ENCODE assay signal across 25 cellular contexts in the genomic region with DNA sequence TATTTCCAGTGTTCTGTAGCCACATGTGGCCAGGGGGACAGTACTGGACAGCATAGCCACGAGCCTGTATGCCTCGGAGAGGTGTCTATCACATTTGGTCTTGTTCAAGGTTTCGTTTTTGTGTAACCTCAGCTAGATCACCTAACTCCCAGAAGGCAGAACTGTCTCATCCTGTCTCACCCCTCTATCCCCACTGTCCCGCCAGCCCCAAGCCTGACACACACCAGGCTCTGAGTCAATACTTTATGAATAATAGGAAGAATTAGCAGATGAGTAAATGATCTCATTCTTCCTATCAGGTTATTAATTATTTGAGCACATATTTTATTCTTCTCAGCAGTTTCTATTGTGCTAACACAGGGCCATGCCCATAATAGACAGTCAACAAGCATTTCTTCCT.
"Had no signal": no experiment of that assay in that cellular context is flagged by ENCODE, and none has a peak within 500 bp of the region (broad histone marks: within the 10 kb centered on the region; RNA-seq: fewer than 3 reads in every experiment).

No MANE protein-coding gene starts in this region.

- H3K36me3 ChIP-seq: adrenal gland, suprapubic skin, transverse colon, uterus had no signal

- H3K4me3 Mint-ChIP-seq: activated B cell treated with CpG ODN at 0.5 μM for 24 hours; activated CD4-positive, alpha-beta memory T cell treated with anti-CD3 and anti-CD28 coated beads for 36 hours; activated T-helper 1 cell treated with anti-CD3 and anti-CD28 coated beads, Interleukin-12 subunit alpha, Interleukin-12 subunit beta, Interleukin-2, Interleukin-4 antibody, amounts not matched to agents 30 ng/mL and 10 ng/mL and 1 ng/mL, durations not matched to agents 14 hours and 24 hours and 36 hours; dendritic cell treated with granulocyte-macrophage colony-stimulating factor and Interleukin-4, amounts not matched to agents 40 ng/mL and 50 ng/mL, for 4 days; effector memory CD8-positive, alpha-beta T cell; nephron progenitor cell; stimulated activated naive CD8-positive, alpha-beta T cell treated with anti-CD3 and anti-CD28 coated beads, Interleukin-15, amount 100 ng/mL, for 72 hours; T-helper 2 cell treated with Interferon-gamma antibody and Interleukin-4, amounts not matched to agents 5 μg/mL and 100 μg/mL, for 36 hours had no signal

- H3K27me3 ChIP-seq: adrenal gland, hepatocyte, suprapubic skin, transverse colon, uterus had no signal

- H3K4me3 ChIP-seq: adrenal gland, hepatocyte, lung, skin epidermis, suprapubic skin, transverse colon, uterus had no signal

- H3K9me3 ChIP-seq: adrenal gland, suprapubic skin, transverse colon, uterus had no signal

- ATAC-seq: activated naive CD4-positive, alpha-beta T cell treated with anti-CD3 and anti-CD28 coated beads, Interleukin-2, amount 50 U/mL, for 72 hours; effector memory CD8-positive, alpha-beta T cell; left colon; right cardiac atrium; stimulated activated naive CD8-positive, alpha-beta T cell treated with anti-CD3 and anti-CD28 coated beads, Interleukin-15, amount 100 ng/mL, for 72 hours had no signal

- H3K9me3 Mint-ChIP-seq: activated B cell treated with CpG ODN at 0.5 μM for 24 hours; activated CD4-positive, alpha-beta memory T cell treated with anti-CD3 and anti-CD28 coated beads for 36 hours; activated naive CD4-positive, alpha-beta T cell treated with anti-CD3 and anti-CD28 coated beads, Interleukin-2, amount 50 U/mL, for 72 hours; activated T-helper 1 cell treated with anti-CD3 and anti-CD28 coated beads, Interleukin-12 subunit alpha, Interleukin-12 subunit beta, Interleukin-2, Interleukin-4 antibody, amounts not matched to agents 30 ng/mL and 10 ng/mL and 1 ng/mL, durations not matched to agents 14 hours and 24 hours and 36 hours; dendritic cell treated with granulocyte-macrophage colony-stimulating factor and Interleukin-4, amounts not matched to agents 40 ng/mL and 50 ng/mL, for 4 days; effector memory CD8-positive, alpha-beta T cell; stimulated activated naive CD8-positive, alpha-beta T cell treated with anti-CD3 and anti-CD28 coated beads, Interleukin-15, amount 100 ng/mL, for 72 hours; T-helper 2 cell treated with Interferon-gamma antibody and Interleukin-4, amounts not matched to agents 5 μg/mL and 100 μg/mL, for 36 hours had no signal

- H3K36me3 Mint-ChIP-seq: activated CD4-positive, alpha-beta memory T cell treated with anti-CD3 and anti-CD28 coated beads for 36 hours; activated naive CD4-positive, alpha-beta T cell treated with anti-CD3 and anti-CD28 coated beads, Interleukin-2, amount 50 U/mL, for 72 hours had no signal

- H3K27ac ChIP-seq: adrenal gland, epithelial cell of prostate, hepatocyte, skin epidermis, suprapubic skin, transverse colon had no signal

- H3K4me1 ChIP-seq: uterus had no signal

- H3K4me1 Mint-ChIP-seq: activated B cell treated with CpG ODN at 0.5 μM for 24 hours; stimulated activated naive CD8-positive, alpha-beta T cell treated with anti-CD3 and anti-CD28 coated beads, Interleukin-15, amount 100 ng/mL, for 72 hours had no signal

- DNase-seq: activated B cell treated with CpG ODN at 0.5 μM for 24 hours; activated CD4-positive, alpha-beta memory T cell treated with anti-CD3 and anti-CD28 coated beads for 36 hours; activated CD4-positive, alpha-beta T cell treated with anti-CD3 and anti-CD28 coated beads for 4 hours; activated gamma-delta T cell treated with Interleukin-2 at 50 U/mL for 16 hours; activated T-cell treated with anti-CD3 and anti-CD28 coated beads for 4 hours; effector memory CD8-positive, alpha-beta T cell; left colon; midbrain; nephron progenitor cell; occipital lobe; right cardiac atrium; stimulated activated naive CD8-positive, alpha-beta T cell treated with anti-CD3 and anti-CD28 coated beads, Interleukin-15, amount 100 ng/mL, for 72 hours; transverse colon; uterus had no signal

- FAIRE-seq: TTC549 had no signal

- H3K27ac Mint-ChIP-seq: activated B cell treated with CpG ODN at 0.5 μM for 24 hours; activated CD4-positive, alpha-beta memory T cell treated with anti-CD3 and anti-CD28 coated beads for 36 hours; activated naive CD4-positive, alpha-beta T cell treated with anti-CD3 and anti-CD28 coated beads, Interleukin-2, amount 50 U/mL, for 72 hours; activated T-helper 1 cell treated with anti-CD3 and anti-CD28 coated beads, Interleukin-12 subunit alpha, Interleukin-12 subunit beta, Interleukin-2, Interleukin-4 antibody, amounts not matched to agents 30 ng/mL and 10 ng/mL and 1 ng/mL, durations not matched to agents 14 hours and 24 hours and 36 hours; dendritic cell treated with granulocyte-macrophage colony-stimulating factor and Interleukin-4, amounts not matched to agents 40 ng/mL and 50 ng/mL, for 4 days; effector memory CD8-positive, alpha-beta T cell; nephron progenitor cell; stimulated activated naive CD8-positive, alpha-beta T cell treated with anti-CD3 and anti-CD28 coated beads, Interleukin-15, amount 100 ng/mL, for 72 hours; T-helper 2 cell treated with Interferon-gamma antibody and Interleukin-4, amounts not matched to agents 5 μg/mL and 100 μg/mL, for 36 hours had no signal
